In genomic region chr17:3959295-3959899, GRCh38 we compare ENCODE assay signal across 8 cellular contexts. TPM values are rescaled to one million over a fixed set of nuclear protein-coding genes. Genes with fewer than 3 reads are reported as not detected.
DNase-seq lines count a peak whose midpoint lies in the region; ATAC-seq and TF ChIP-seq lines count a peak whose summit lies in the region.

No MANE protein-coding gene starts in this region.

- no peak for ATAC-seq in GM18873 (IDR thresholded peaks at IDR 0.05; ENCODE audit: low FRiP score, unreplicated experiment)

- H3K27me3 ChIP-seq in mammary epithelial cell (ENCODE audit: insufficient read depth, low read length) (peaks cover 12% of the 10 kb centered on the region), Peyer's patch (no peaks in the 10 kb centered on the region), ascending aorta (no peaks in the 10 kb centered on the region)

- BruUV-seq in MCF 10A (replicated peaks; lab: Mats Ljungman, UMichigan) (no TSS peak), mammary epithelial cell (replicated peaks; lab: Mats Ljungman, UMichigan) (no TSS peak)

- H2AFZ ChIP-seq in mammary epithelial cell (ENCODE audit: low read depth, low read length): no peak overlapping the region

- H4K20me1 ChIP-seq in mammary epithelial cell (ENCODE audit: insufficient read depth, low read length): no peaks in the 10 kb centered on the region

- no peak overlapping the region for H3K27ac ChIP-seq in mammary epithelial cell (ENCODE audit: insufficient read depth, low read depth, low read length)
- peak overlapping the region; percentile 57 to 99 (median 72) for H3K27ac ChIP-seq in Peyer's patch
- H3K27ac ChIP-seq in ascending aorta: peak overlapping the region in 1 of 2 donors; percentile 16

- H3K4me3 ChIP-seq in mammary epithelial cell (replicated peaks in 1 of 3; ENCODE audit: insufficient read depth in 1 of 3, low read depth in 2 of 3, low read length in 3 of 3) (no peak overlapping the region), Peyer's patch (peak overlapping the region in 1 of 4 donors; percentile 15), fibroblast of the aortic adventitia (ENCODE audit: low read depth, low read length) (no peak overlapping the region), ascending aorta (no peak overlapping the region)

- intact Hi-C loops in MCF 10A (cut with micrococcal nuclease): loop anchor here (1.0 kb wide), 1 partner anchor 23 kb away; no protein-coding TSS in a partner anchor
- intact Hi-C loops in mammary epithelial cell (cut with micrococcal nuclease): no loop called here
- intact Hi-C loops in ascending aorta (cut with DNase I): no loop called here

- no peaks in the 10 kb centered on the region for H3K36me3 ChIP-seq in mammary epithelial cell (ENCODE audit: insufficient read depth, low read length)
- peaks cover 0 to 10% (median 0%) of the 10 kb centered on the region in 3 donors for H3K36me3 ChIP-seq in Peyer's patch
- no peaks in the 10 kb centered on the region for H3K36me3 ChIP-seq in ascending aorta

- H3K9ac ChIP-seq in mammary epithelial cell (ENCODE audit: insufficient read depth, low read length): no peak overlapping the region

- H3K4me1 Mint-ChIP-seq in MCF 10A (ENCODE audit: insufficient read depth, unreplicated experiment): peaks cover 6% of the 10 kb centered on the region

- no peak overlapping the region for H3K27ac Mint-ChIP-seq in MCF 10A (ENCODE audit: low read depth, unreplicated experiment)

- H3K4me2 ChIP-seq in mammary epithelial cell (ENCODE audit: insufficient read depth, low read depth, low read length): no peak overlapping the region

- no peak overlapping the region for H3K4me3 Mint-ChIP-seq in MCF 10A (ENCODE audit: unreplicated experiment)

- dilution Hi-C loops in mammary epithelial cell (cut with HindIII; ENCODE audit: low sequenced_read_pairs): loop anchor here (5.0 kb wide), 4 partner anchors 52 to 97 kb away; no protein-coding TSS in a partner anchor

- in situ Hi-C loops in mammary epithelial cell (cut with MboI; ENCODE audit: low sequenced_read_pairs in 2 of 2): no loop called here

- no peak for TF ChIP-seq POLR2A in Peyer's patch (IDR thresholded peaks at IDR 0.05)

- no peaks in the 10 kb centered on the region for H3K9me3 ChIP-seq in mammary epithelial cell (replicated peaks; ENCODE audit: insufficient read depth, low read length)
- no peaks in the 10 kb centered on the region for H3K9me3 ChIP-seq in Peyer's patch
- H3K9me3 ChIP-seq in ascending aorta: no peaks in the 10 kb centered on the region

- H3K4me1 ChIP-seq in mammary epithelial cell (ENCODE audit: insufficient read depth, low read length): no peaks in the 10 kb centered on the region
- H3K4me1 ChIP-seq in Peyer's patch: peaks cover 0 to 59% (median 43%) of the 10 kb centered on the region in 4 donors
- H3K4me1 ChIP-seq in ascending aorta: peaks cover 6 to 25% of the 10 kb centered on the region in 2 donors

- H3K27me3 Mint-ChIP-seq in MCF 10A (ENCODE audit: insufficient read depth, unreplicated experiment): peaks cover 12% of the 10 kb centered on the region

- H3K36me3 Mint-ChIP-seq in MCF 10A (ENCODE audit: insufficient read depth, unreplicated experiment): no peaks in the 10 kb centered on the region

- H3K79me2 ChIP-seq in mammary epithelial cell (ENCODE audit: insufficient read depth, low read length): no peaks in the 10 kb centered on the region

- DNase-seq in MCF 10A (ENCODE audit: unreplicated experiment) (peak; percentile 40), mammary epithelial cell (no peak), Peyer's patch (peak in 2 of 3 donors; percentile 70 to 79), fibroblast of the aortic adventitia (ENCODE audit: low read depth) (peak; percentile 34), NCI-H524 (lab: John Stamatoyannopoulos, UW) (no peak), ascending aorta (ENCODE audit: low spot score in 2 of 2) (no peak), HEK293T (ENCODE audit: extremely low spot score) (no peak)

- CTCF ChIA-PET in MCF 10A (lab: Yijun Ruan, JAX) (interaction anchor here (0.8 kb wide), 1 partner anchor 115 kb away, joined by 3 read pairs; no protein-coding TSS in a partner anchor), mammary epithelial cell (lab: Charles Lee; ENCODE audit: low non-redundant PET) (no interaction called here), HEK293T (lab: Yijun Ruan, JAX) (no interaction called here)

- 64% methylated on average over 8 of the region's 15 CpGs for WGBS in mammary epithelial cell (ENCODE audit: low coverage, missing lambda C conversion rate)

- H3K9me3 Mint-ChIP-seq in MCF 10A (ENCODE audit: unreplicated experiment): no peaks in the 10 kb centered on the region

- TF ChIP-seq CTCF in MCF 10A (IDR thresholded peaks at IDR 0.05; ENCODE audit: unreplicated experiment) (no peak), mammary epithelial cell (conservative IDR thresholded peaks at IDR 0.05 in 1 of 2, IDR thresholded peaks at IDR 0.05 in 1 of 2; ENCODE audit: extremely low read depth in 1 of 2, insufficient read depth in 1 of 2, low read depth in 1 of 2, low read length in 2 of 2) (no peak), Peyer's patch (IDR thresholded peaks at IDR 0.05) (no peak), fibroblast of the aortic adventitia (IDR thresholded peaks at IDR 0.05; ENCODE audit: insufficient read depth, low read length) (no peak), ascending aorta (IDR thresholded peaks at IDR 0.05) (no peak)

- POLR2A ChIA-PET in MCF 10A (lab: Yijun Ruan, JAX): no interaction called here
- POLR2A ChIA-PET in HEK293T (lab: Yijun Ruan, JAX): interaction anchor here (0.6 kb wide), 1 partner anchor 290 kb away, joined by 3 read pairs; no protein-coding TSS in a partner anchor

TF ChIP-seq in HEK293T, 16 proteins besides CTCF, POLR2A, EP300 and RAD21:
- TF ChIP-seq L3MBTL2 (conservative IDR thresholded peaks at IDR 0.05) (no peak), BHLHE40 (IDR thresholded peaks at IDR 0.05; ENCODE audit: borderline replicate concordance) (no peak), PKNOX1 (IDR thresholded peaks at IDR 0.05) (no peak), SUZ12 (IDR thresholded peaks at IDR 0.05) (no peak), ARNT (IDR thresholded peaks at IDR 0.05) (no peak), CTBP1 (IDR thresholded peaks at IDR 0.05; ENCODE audit: borderline replicate concordance) (no peak)

RNA-seq across cellular contexts. Expression of gene ATP2A3, which starts 4.8 kb away (rescaled TPM):
- total RNA-seq in MCF 10A (2022): not detected in 2 replicates
- under 1 TPM in 1 of 2 donors, not detected in 1; 0.19 TPM for total RNA-seq in mammary epithelial cell
- polyA plus RNA-seq in mammary epithelial cell: not detected
- polyA minus RNA-seq in mammary epithelial cell: not detected
- total RNA-seq in Peyer's patch: 100 to 1,000 TPM in 2 of 4 donors, 10 to 100 TPM in 2; 78.6 to 231 (median 112) TPM
- total RNA-seq in fibroblast of the aortic adventitia (ENCODE audit: low replicate concordance): 2.0 and 2.3 TPM in 2 replicates
- total RNA-seq in ascending aorta: 27.2 TPM

RNA-seq across cellular contexts. Expression of gene P2RX1, which starts 43.1 kb away (rescaled TPM):
- not detected in 2 replicates for total RNA-seq in MCF 10A (2022)
- total RNA-seq in mammary epithelial cell: not detected
- not detected for polyA plus RNA-seq in mammary epithelial cell
- not detected for polyA minus RNA-seq in mammary epithelial cell
- total RNA-seq in Peyer's patch: 10 to 100 TPM in 1 of 4 donors, 1 to 10 TPM in 2, under 1 TPM in 1; 0.88 to 27.2 (median 4.3) TPM
- total RNA-seq in fibroblast of the aortic adventitia (ENCODE audit: low replicate concordance): not detected in 2 replicates
- total RNA-seq in ascending aorta: not detected

Comparison
In these comparisons a context has a peak if more than half of its experiments do, and no peak if none do; other contexts are left out.
1. DNase-seq: peak in MCF 10A (single experiment), Peyer's patch (2 of 3) and fibroblast of the aortic adventitia (single experiment); none in mammary epithelial cell (single experiment), NCI-H524 (0 of 2), ascending aorta (0 of 2) and HEK293T (single experiment).